1 cellular context compared by ENCODE assay signal in the genomic region with DNA sequence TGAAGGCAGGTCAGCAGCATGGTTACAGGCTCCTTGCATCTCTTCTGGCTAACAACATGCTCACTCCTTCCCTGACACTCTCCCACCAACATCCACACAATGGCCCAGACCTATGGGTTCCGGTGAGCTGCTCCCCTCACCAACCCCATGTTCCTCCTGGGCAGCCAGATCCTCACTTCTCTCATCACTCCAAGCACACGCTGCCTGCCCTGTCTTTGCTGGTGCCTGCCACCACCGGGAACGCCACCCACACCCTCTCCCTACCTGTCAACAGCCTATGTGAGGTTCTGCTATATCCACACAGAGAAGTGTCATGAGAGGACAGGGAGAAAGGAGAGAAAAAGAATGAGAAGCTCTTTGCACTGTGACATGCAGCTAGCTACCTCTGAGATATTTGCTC.
TF ChIP-seq lines count a peak whose summit lies in the region.

No MANE protein-coding gene starts in this region.

TF ChIP-seq in HepG2, 621 proteins besides CTCF, POLR2A, EP300 and RAD21 (continued from another document):
- TF ChIP-seq TBX2 (CRISPR knock-in tag; IDR thresholded peaks at IDR 0.05; ENCODE audit: borderline replicate concordance) (0 out of 2 replicates have a peak, but pooled peaks have one; percentile 20), ZBTB38 (CRISPR knock-in tag; IDR thresholded peaks at IDR 0.05) (peak; percentile 49; the same call in 1 of the 2 replicates)
- TF ChIP-seq, protein P1, sequence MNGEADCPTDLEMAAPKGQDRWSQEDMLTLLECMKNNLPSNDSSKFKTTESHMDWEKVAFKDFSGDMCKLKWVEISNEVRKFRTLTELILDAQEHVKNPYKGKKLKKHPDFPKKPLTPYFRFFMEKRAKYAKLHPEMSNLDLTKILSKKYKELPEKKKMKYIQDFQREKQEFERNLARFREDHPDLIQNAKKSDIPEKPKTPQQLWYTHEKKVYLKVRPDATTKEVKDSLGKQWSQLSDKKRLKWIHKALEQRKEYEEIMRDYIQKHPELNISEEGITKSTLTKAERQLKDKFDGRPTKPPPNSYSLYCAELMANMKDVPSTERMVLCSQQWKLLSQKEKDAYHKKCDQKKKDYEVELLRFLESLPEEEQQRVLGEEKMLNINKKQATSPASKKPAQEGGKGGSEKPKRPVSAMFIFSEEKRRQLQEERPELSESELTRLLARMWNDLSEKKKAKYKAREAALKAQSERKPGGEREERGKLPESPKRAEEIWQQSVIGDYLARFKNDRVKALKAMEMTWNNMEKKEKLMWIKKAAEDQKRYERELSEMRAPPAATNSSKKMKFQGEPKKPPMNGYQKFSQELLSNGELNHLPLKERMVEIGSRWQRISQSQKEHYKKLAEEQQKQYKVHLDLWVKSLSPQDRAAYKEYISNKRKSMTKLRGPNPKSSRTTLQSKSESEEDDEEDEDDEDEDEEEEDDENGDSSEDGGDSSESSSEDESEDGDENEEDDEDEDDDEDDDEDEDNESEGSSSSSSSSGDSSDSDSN (CRISPR knock-in tag; IDR thresholded peaks at IDR 0.05) = 0 out of 2 replicates have a peak, but pooled peaks have one; percentile 24
- TF ChIP-seq, protein P2, sequence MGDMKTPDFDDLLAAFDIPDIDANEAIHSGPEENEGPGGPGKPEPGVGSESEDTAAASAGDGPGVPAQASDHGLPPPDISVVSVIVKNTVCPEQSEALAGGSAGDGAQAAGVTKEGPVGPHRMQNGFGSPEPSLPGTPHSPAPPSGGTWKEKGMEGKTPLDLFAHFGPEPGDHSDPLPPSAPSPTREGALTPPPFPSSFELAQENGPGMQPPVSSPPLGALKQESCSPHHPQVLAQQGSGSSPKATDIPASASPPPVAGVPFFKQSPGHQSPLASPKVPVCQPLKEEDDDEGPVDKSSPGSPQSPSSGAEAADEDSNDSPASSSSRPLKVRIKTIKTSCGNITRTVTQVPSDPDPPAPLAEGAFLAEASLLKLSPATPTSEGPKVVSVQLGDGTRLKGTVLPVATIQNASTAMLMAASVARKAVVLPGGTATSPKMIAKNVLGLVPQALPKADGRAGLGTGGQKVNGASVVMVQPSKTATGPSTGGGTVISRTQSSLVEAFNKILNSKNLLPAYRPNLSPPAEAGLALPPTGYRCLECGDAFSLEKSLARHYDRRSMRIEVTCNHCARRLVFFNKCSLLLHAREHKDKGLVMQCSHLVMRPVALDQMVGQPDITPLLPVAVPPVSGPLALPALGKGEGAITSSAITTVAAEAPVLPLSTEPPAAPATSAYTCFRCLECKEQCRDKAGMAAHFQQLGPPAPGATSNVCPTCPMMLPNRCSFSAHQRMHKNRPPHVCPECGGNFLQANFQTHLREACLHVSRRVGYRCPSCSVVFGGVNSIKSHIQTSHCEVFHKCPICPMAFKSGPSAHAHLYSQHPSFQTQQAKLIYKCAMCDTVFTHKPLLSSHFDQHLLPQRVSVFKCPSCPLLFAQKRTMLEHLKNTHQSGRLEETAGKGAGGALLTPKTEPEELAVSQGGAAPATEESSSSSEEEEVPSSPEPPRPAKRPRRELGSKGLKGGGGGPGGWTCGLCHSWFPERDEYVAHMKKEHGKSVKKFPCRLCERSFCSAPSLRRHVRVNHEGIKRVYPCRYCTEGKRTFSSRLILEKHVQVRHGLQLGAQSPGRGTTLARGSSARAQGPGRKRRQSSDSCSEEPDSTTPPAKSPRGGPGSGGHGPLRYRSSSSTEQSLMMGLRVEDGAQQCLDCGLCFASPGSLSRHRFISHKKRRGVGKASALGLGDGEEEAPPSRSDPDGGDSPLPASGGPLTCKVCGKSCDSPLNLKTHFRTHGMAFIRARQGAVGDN (CRISPR knock-in tag; IDR thresholded peaks at IDR 0.05) = peak; percentile 62
